17 cellular contexts compared by ENCODE assay signal in genomic region chr15:95682129-95682528, GRCh38.
DNase-seq lines count a peak whose midpoint lies in the region; TF ChIP-seq lines count a peak whose summit lies in the region.
"Had no signal": no experiment of that assay in that cellular context is flagged by ENCODE, and none has a peak within 500 bp of the region (broad histone marks: within the 10 kb centered on the region; RNA-seq: fewer than 3 reads in every experiment).

No MANE protein-coding gene starts in this region.

- no peak overlapping the region for H3K4me2 ChIP-seq in neural progenitor cell

- H3K4me1 ChIP-seq in neural progenitor cell: no peaks in the 10 kb centered on the region

- H3K4me3 ChIP-seq in neural progenitor cell: no peak overlapping the region
- H3K4me3 ChIP-seq: MG63 had no signal

- H3K27ac ChIP-seq in neural progenitor cell: no peak overlapping the region
- H3K27ac ChIP-seq: HL-60 had no signal

- no peaks in the 10 kb centered on the region for H3K36me3 ChIP-seq in neural progenitor cell
- H3K36me3 ChIP-seq: MG63 had no signal

- no peaks in the 10 kb centered on the region for H3K79me2 ChIP-seq in neural progenitor cell (ENCODE audit: low read depth)

- DNase-seq in G401 (ENCODE audit: low spot score) (peak; percentile 78), NCI-H2196 treated with DMSO at 0.1 percent for 48 hours (lab: John Stamatoyannopoulos, UW; ENCODE audit: unreplicated experiment) (peak; percentile 4), fibroblast of peridontal ligament (ENCODE audit: extremely low read depth) (peak; percentile 29), neural progenitor cell (ENCODE audit: low spot score) (no peak), AG08396 (ENCODE audit: low spot score) (no peak)
- DNase-seq in activated CD8-positive, alpha-beta memory T cell treated with anti-CD3 and anti-CD28 coated beads for 24 hours: no peak
- no peak for DNase-seq in activated CD8-positive, alpha-beta memory T cell treated with anti-CD3 and anti-CD28 coated beads, Interleukin-2, amount 50 U/mL, for 4 hours
- DNase-seq: DMS79 treated with DMSO at 0.1 percent for 48 hours, H7, Kasumi-1, MG63, NCI-H1105, NCI-H2081 treated with DMSO at 0.1 percent for 48 hours, NCI-H2227 treated with DMSO at 0.1 percent for 48 hours, NCI-H510A treated with DMSO at 0.1 percent for 48 hours, NCI-H774 had no signal

- peaks cover 5% of the 10 kb centered on the region for H3K4me1 Mint-ChIP-seq in neural progenitor cell

- H3K4me3 Mint-ChIP-seq in neural progenitor cell: no peak overlapping the region

- no peak for TF ChIP-seq CTCF in neural progenitor cell (IDR thresholded peaks at IDR 0.05)

- H3F3A ChIP-seq in neural progenitor cell (ENCODE audit: low read depth): no peaks in the 10 kb centered on the region

- in situ Hi-C loops in G401 (cut with HindIII; ENCODE audit: low sequenced_read_pairs): no loop called here

- no peaks in the 10 kb centered on the region for H3K9me3 ChIP-seq in neural progenitor cell (ENCODE audit: low read depth)

- H3K27ac Mint-ChIP-seq in neural progenitor cell: no peak overlapping the region

- H3K27me3 ChIP-seq in neural progenitor cell: no peaks in the 10 kb centered on the region
- H3K27me3 ChIP-seq: MG63 had no signal

- no peaks in the 10 kb centered on the region for H3K9me3 Mint-ChIP-seq in neural progenitor cell

- peak overlapping the region; percentile 78 for H2AFZ ChIP-seq in neural progenitor cell (replicated peaks)

- no peaks in the 10 kb centered on the region for H4K20me1 ChIP-seq in neural progenitor cell (ENCODE audit: low read depth)

- no peaks in the 10 kb centered on the region for H3K36me3 Mint-ChIP-seq in neural progenitor cell

- H3K27me3 Mint-ChIP-seq in neural progenitor cell (ENCODE audit: insufficient read depth, low read depth): no peaks in the 10 kb centered on the region

- no peak overlapping the region for H3K9ac ChIP-seq in neural progenitor cell

Comparison
In these comparisons a context has a peak if more than half of its experiments do, and no peak if none do; other contexts are left out.
1. DNase-seq: peak in G401 (single experiment), NCI-H2196 treated with DMSO at 0.1 percent for 48 hours (single experiment) and fibroblast of peridontal ligament (single experiment); none in neural progenitor cell (single experiment), activated CD8-positive, alpha-beta memory T cell treated with anti-CD3 and anti-CD28 coated beads for 24 hours (single experiment), activated CD8-positive, alpha-beta memory T cell treated with anti-CD3 and anti-CD28 coated beads, Interleukin-2, amount 50 U/mL, for 4 hours (single experiment) and AG08396 (single experiment).